11 cellular contexts compared by ENCODE assay signal in the genomic region with DNA sequence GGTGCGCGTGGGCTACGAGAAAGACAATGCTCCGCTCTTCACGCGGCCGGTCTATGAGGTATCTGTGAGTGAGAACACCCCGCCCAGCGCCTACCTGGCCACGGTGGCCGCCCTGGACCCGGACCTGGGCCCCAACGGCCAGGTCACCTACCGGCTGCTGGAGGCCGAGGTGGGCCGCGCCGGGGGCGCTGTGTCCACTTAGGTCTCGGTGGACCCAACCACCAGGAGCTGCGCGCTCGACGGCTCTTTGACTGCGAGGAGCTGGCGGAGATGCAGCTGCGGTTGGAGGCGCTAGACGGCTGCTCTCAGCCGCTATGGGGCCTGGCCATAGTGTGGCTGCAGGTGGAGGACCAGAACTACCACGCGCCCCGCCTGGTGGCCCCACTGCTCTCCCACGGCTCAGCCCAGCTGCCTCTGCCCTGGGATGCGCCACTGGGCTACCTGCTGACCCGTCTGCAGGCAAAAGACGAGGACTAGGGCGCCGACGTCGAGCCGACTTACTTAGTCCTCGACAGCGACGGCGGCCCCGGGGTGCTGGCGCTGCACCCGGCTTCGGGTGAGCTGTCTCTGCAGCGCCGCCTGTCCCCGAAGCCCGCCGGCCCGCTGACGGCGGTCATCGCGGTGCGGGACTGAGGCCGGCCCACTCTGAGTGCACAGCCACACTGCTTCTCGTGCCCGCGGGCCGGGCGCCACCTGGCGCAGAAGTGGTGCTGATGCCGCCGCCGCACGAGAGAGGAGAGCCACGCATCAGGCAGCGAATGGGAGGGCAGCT.
DNase-seq lines count a peak whose midpoint lies in the region; ATAC-seq and TF ChIP-seq lines count a peak whose summit lies in the region.
"Had no signal": no experiment of that assay in that cellular context is flagged by ENCODE, and none has a peak within 500 bp of the region (broad histone marks: within the 10 kb centered on the region; RNA-seq: fewer than 3 reads in every experiment).

No MANE protein-coding gene starts in this region.

- DNase-seq in activated CD8-positive, alpha-beta memory T cell treated with anti-CD3 and anti-CD28 coated beads, Interleukin-2, amount 50 U/mL, for 48 hours, result peak; percentile 49
- DNase-seq in activated CD8-positive, alpha-beta memory T cell treated with anti-CD3 and anti-CD28 coated beads, Interleukin-2, amount 50 U/mL, for 4 hours, result no peak
- DNase-seq in iPS-NIHi11 (ENCODE audit: low spot score) (peak; percentile 72), spleen (peak; percentile 69), HEK293T (ENCODE audit: extremely low spot score) (no peak), RPMI8226 (no peak)
- DNase-seq: activated CD8-positive, alpha-beta memory T cell treated with anti-CD3 and anti-CD28 coated beads, Interleukin-2, amount 10 ng/mL, durations not matched to agents 7 days and 5 days; cortex of kidney; NCI-H1694 treated with DMSO at 0.1 percent for 48 hours had no signal

- CTCF ChIA-PET in HEK293T (lab: Yijun Ruan, JAX), result no interaction called here

- WGBS in spleen, 5 donors, result 22 to 54% (median 25%) methylated on average over 15 to 74 of the region's 74 CpGs

- POLR2A ChIA-PET in HEK293T (lab: Yijun Ruan, JAX), result no interaction called here

- H3K36me3 ChIP-seq in spleen, result no peaks in the 10 kb centered on the region

- peaks cover 0 to 9% (median 4%) of the 10 kb centered on the region in 6 donors for H3K4me1 ChIP-seq in spleen

- ATAC-seq in HG03521 (IDR thresholded peaks at IDR 0.05; ENCODE audit: unreplicated experiment), result no peak
- ATAC-seq: activated CD8-positive, alpha-beta memory T cell treated with anti-CD3 and anti-CD28 coated beads, Interleukin-2, amount 10 ng/mL, durations not matched to agents 7 days and 5 days had no signal

- intact Hi-C loops in spleen (cut with DNase I; ENCODE audit: low total_unique reads), result no loop called here

- peaks cover 0 to 16% (median 0%) of the 10 kb centered on the region in 8 donors for H3K9me3 ChIP-seq in spleen

- H3K27me3 ChIP-seq in spleen (replicated peaks in 1 of 7), result peaks cover 0 to 60% (median 24%) of the 10 kb centered on the region in 7 donors

- no peak for TF ChIP-seq POLR2A in spleen (IDR thresholded peaks at IDR 0.05)

- TF ChIP-seq CTCF in VCaP (conservative IDR thresholded peaks at IDR 0.05) (peak; percentile 91), spleen (IDR thresholded peaks at IDR 0.05 in 8 of 11, conservative IDR thresholded peaks at IDR 0.05 in 3 of 11) (no peak)

- H3K27ac ChIP-seq in VCaP (no peak overlapping the region), spleen (no peak overlapping the region)

- peak overlapping the region in 1 of 8 donors; percentile 25 for H3K4me3 ChIP-seq in spleen

TF ChIP-seq in HEK293T, 16 proteins besides CTCF, POLR2A, EP300 and RAD21:
- TF ChIP-seq HDGF (IDR thresholded peaks at IDR 0.05; ENCODE audit: borderline replicate concordance) (no peak), CTBP1 (IDR thresholded peaks at IDR 0.05; ENCODE audit: borderline replicate concordance) (no peak), LEF1 (IDR thresholded peaks at IDR 0.05; ENCODE audit: borderline replicate concordance) (no peak), L3MBTL2 (conservative IDR thresholded peaks at IDR 0.05) (no peak), TARDBP (IDR thresholded peaks at IDR 0.05) (no peak), ARNT (IDR thresholded peaks at IDR 0.05) (no peak), SUZ12 (IDR thresholded peaks at IDR 0.05) (no peak), BHLHE40 (IDR thresholded peaks at IDR 0.05; ENCODE audit: borderline replicate concordance) (no peak), NFRKB (IDR thresholded peaks at IDR 0.05) (no peak), SP1 (IDR thresholded peaks at IDR 0.05) (no peak), FOXA1 (IDR thresholded peaks at IDR 0.05) (no peak)
- TF ChIP-seq, protein P1, sequence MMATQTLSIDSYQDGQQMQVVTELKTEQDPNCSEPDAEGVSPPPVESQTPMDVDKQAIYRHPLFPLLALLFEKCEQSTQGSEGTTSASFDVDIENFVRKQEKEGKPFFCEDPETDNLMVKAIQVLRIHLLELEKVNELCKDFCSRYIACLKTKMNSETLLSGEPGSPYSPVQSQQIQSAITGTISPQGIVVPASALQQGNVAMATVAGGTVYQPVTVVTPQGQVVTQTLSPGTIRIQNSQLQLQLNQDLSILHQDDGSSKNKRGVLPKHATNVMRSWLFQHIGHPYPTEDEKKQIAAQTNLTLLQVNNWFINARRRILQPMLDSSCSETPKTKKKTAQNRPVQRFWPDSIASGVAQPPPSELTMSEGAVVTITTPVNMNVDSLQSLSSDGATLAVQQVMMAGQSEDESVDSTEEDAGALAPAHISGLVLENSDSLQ (IDR thresholded peaks at IDR 0.05), result no peak

Comparison
In these comparisons a context has a peak if more than half of its experiments do, and no peak if none do; other contexts are left out.
1. DNase-seq: peak in activated CD8-positive, alpha-beta memory T cell treated with anti-CD3 and anti-CD28 coated beads, Interleukin-2, amount 50 U/mL, for 48 hours (single experiment), iPS-NIHi11 (single experiment) and spleen (single experiment); none in activated CD8-positive, alpha-beta memory T cell treated with anti-CD3 and anti-CD28 coated beads, Interleukin-2, amount 50 U/mL, for 4 hours (single experiment), HEK293T (single experiment) and RPMI8226 (single experiment).